In genomic region chr1:148366136-148366753, GRCh38 we compare ENCODE assay signal across 7 cellular contexts.
A peak's percentile ranks its signal among the peaks of the same experiment; 100 is the strongest.
DNase-seq lines count a peak whose midpoint lies in the region; ATAC-seq, FAIRE-seq and TF ChIP-seq lines count a peak whose summit lies in the region.
"Not testable (repeated sequence)": the region's sequence is repeated elsewhere in the genome, so short reads cannot be mapped to it uniquely, and the experiment has no call there.

No MANE protein-coding gene starts in this region.

- not testable (repeated sequence) for TF ChIP-seq RAD21 in K562 (CRISPR knock-in tag; conservative IDR thresholded peaks at IDR 0.05 in 1 of 2, IDR thresholded peaks at IDR 0.05 in 1 of 2)

- POLR2A ChIA-PET in HEK293 (lab: Yijun Ruan, JAX) (interaction anchor here (1.0 kb wide), 1 partner anchor 103 kb away, joined by 3 read pairs; no protein-coding TSS in a partner anchor), K562 (lab: Yijun Ruan, JAX) (interaction anchor here (0.6 kb wide), 1 partner anchor 96 kb away, joined by 3 read pairs; no protein-coding TSS in a partner anchor)
- POLR2A ChIA-PET in PC-3 (lab: Charles Lee; ENCODE audit: unreplicated experiment) = not testable (repeated sequence)
- POLR2A ChIA-PET in activated CD4-positive, alpha-beta memory T cell treated with anti-CD3 and anti-CD28 coated beads for 36 hours (lab: Charles Lee) = interaction anchor here (1.1 to 1.7 kb wide), 3 partner anchors 32 to 157 kb away, joined by 3 to 4 read pairs (median 3); no protein-coding TSS in a partner anchor

- intact Hi-C loops in PC-3 (cut with micrococcal nuclease); activated CD4-positive, alpha-beta memory T cell treated with anti-CD3 and anti-CD28 coated beads for 36 hours (cut with micrococcal nuclease); K562 (cut with micrococcal nuclease); esophagus squamous epithelium (cut with DNase I): not testable (repeated sequence)

- not testable (repeated sequence) for H3K4me3 ChIP-seq in HEK293 (ENCODE audit: low read depth, low read length); PC-3 (ENCODE audit: low read length); K562; esophagus squamous epithelium

- H3K36me3 Mint-ChIP-seq in activated CD4-positive, alpha-beta memory T cell treated with anti-CD3 and anti-CD28 coated beads for 36 hours; activated T-cell treated with anti-CD3 and anti-CD28 coated beads, Interleukin-2, amount 50 U/mL, for 24 hours (ENCODE audit: low read depth): not testable (repeated sequence)

- TF ChIP-seq EP300 in K562 (IDR thresholded peaks at IDR 0.05; ENCODE audit: low read length) = not testable (repeated sequence)

- H3K9me1 ChIP-seq in K562 (ENCODE audit: control insufficient read depth, insufficient read depth, low read length) = not testable (repeated sequence)

- H3F3A ChIP-seq in PC-3 (ENCODE audit: low read length, unreplicated experiment) = not testable (repeated sequence)

- CTCF ChIA-PET in HEK293 (lab: Yijun Ruan, JAX) = interaction anchor here (1.0 kb wide), 1 partner anchor 17 kb away, joined by 3 read pairs; no protein-coding TSS in a partner anchor
- CTCF ChIA-PET in PC-3 (lab: Charles Lee); activated CD4-positive, alpha-beta memory T cell treated with anti-CD3 and anti-CD28 coated beads for 36 hours (lab: Charles Lee); K562 (lab: Yijun Ruan, JAX; ENCODE audit: low intra/inter-chr PET ratio): not testable (repeated sequence)

- not testable (repeated sequence) for FAIRE-seq in K562 (lab: Jason Lieb, UNC)

- in situ Hi-C loops in K562 (cut with MboI) = loop anchor here (25.0 kb wide), 2 partner anchors 171 to 396 kb away; no protein-coding TSS in a partner anchor

- not testable (repeated sequence) for H3K9me3 Mint-ChIP-seq in activated CD4-positive, alpha-beta memory T cell treated with anti-CD3 and anti-CD28 coated beads for 36 hours; activated T-cell treated with anti-CD3 and anti-CD28 coated beads, Interleukin-2, amount 50 U/mL, for 24 hours

- ATAC-seq in PC-3, K562: not testable (repeated sequence)

- peaks cover 56% of the 10 kb centered on the region for H3K4me1 Mint-ChIP-seq in activated CD4-positive, alpha-beta memory T cell treated with anti-CD3 and anti-CD28 coated beads for 36 hours (ENCODE audit: low read depth)
- peaks cover 71% of the 10 kb centered on the region for H3K4me1 Mint-ChIP-seq in activated T-cell treated with anti-CD3 and anti-CD28 coated beads, Interleukin-2, amount 50 U/mL, for 24 hours (ENCODE audit: low read depth)

- not testable (repeated sequence) for H3K9me3 ChIP-seq in HEK293 (ENCODE audit: control insufficient read depth, insufficient read depth, low read depth, low read length); PC-3 (ENCODE audit: low read length); K562 (replicated peaks; ENCODE audit: control insufficient read depth, insufficient read depth, low read depth, low read length); esophagus squamous epithelium

- WGBS in K562 (ENCODE audit: insufficient coverage, low coverage, missing lambda C conversion rate) = 25% methylated on average over 5 of the region's 5 CpGs
- WGBS in esophagus squamous epithelium, 2 donors = 45 to 50% methylated on average over 5 of the region's 5 CpGs

- H3K36me3 ChIP-seq in HEK293 (ENCODE audit: control insufficient read depth in 2 of 2, insufficient read depth in 1 of 2, low read length in 2 of 2); PC-3 (ENCODE audit: low read depth, low read length); K562 (ENCODE audit: control insufficient read depth, insufficient read depth, low read length); esophagus squamous epithelium: not testable (repeated sequence)

- not testable (repeated sequence) for H3K9me2 ChIP-seq in PC-3 (replicated peaks; ENCODE audit: low read length)

- not testable (repeated sequence) for H3K4me3 Mint-ChIP-seq in activated CD4-positive, alpha-beta memory T cell treated with anti-CD3 and anti-CD28 coated beads for 36 hours; activated T-cell treated with anti-CD3 and anti-CD28 coated beads, Interleukin-2, amount 50 U/mL, for 24 hours

- H3K79me2 ChIP-seq in PC-3 (ENCODE audit: low read length); K562 (ENCODE audit: control insufficient read depth, insufficient read depth, low read length): not testable (repeated sequence)

- peak overlapping the region; percentile 34 for H3K27ac Mint-ChIP-seq in activated CD4-positive, alpha-beta memory T cell treated with anti-CD3 and anti-CD28 coated beads for 36 hours
- H3K27ac Mint-ChIP-seq in activated T-cell treated with anti-CD3 and anti-CD28 coated beads, Interleukin-2, amount 50 U/mL, for 24 hours = peak overlapping the region; percentile 52

- not testable (repeated sequence) for TF ChIP-seq POLR2A in K562 (conservative IDR thresholded peaks at IDR 0.05); esophagus squamous epithelium (IDR thresholded peaks at IDR 0.05)

- not testable (repeated sequence) for H3K27me3 ChIP-seq in PC-3 (ENCODE audit: low read length); K562 (ENCODE audit: control insufficient read depth in 2 of 2, insufficient read depth in 2 of 2, low read length in 2 of 2)
- H3K27me3 ChIP-seq in esophagus squamous epithelium = peaks cover 0 to 19% (median 0%) of the 10 kb centered on the region in 4 donors

- not testable (repeated sequence) for H3K4me1 ChIP-seq in HEK293 (ENCODE audit: control insufficient read depth, insufficient read depth, low read length); K562 (replicated peaks in 1 of 2; ENCODE audit: control insufficient read depth in 2 of 2, insufficient read depth in 2 of 2, low read length in 2 of 2)
- H3K4me1 ChIP-seq in PC-3 (ENCODE audit: insufficient read depth, low read length) (peaks cover 20% of the 10 kb centered on the region), esophagus squamous epithelium (peaks cover 14 to 50% (median 16%) of the 10 kb centered on the region in 3 donors)

- H3K4me2 ChIP-seq in PC-3 (ENCODE audit: low read length); K562 (ENCODE audit: insufficient read depth, low read length): not testable (repeated sequence)

- H2AFZ ChIP-seq in PC-3 (ENCODE audit: low read length); K562 (ENCODE audit: low read depth, low read length): not testable (repeated sequence)

- not testable (repeated sequence) for H3K9ac ChIP-seq in PC-3 (ENCODE audit: low read length); K562 (ENCODE audit: insufficient read depth in 1 of 2, low read depth in 2 of 2, low read length in 2 of 2)

- not testable (repeated sequence) for H3K27me3 Mint-ChIP-seq in activated CD4-positive, alpha-beta memory T cell treated with anti-CD3 and anti-CD28 coated beads for 36 hours; activated T-cell treated with anti-CD3 and anti-CD28 coated beads, Interleukin-2, amount 50 U/mL, for 24 hours

- TF ChIP-seq CTCF in HEK293 (tag by site-specific recombination; IDR thresholded peaks at IDR 0.05); PC-3 (conservative IDR thresholded peaks at IDR 0.05; ENCODE audit: low read depth, low read length); K562 (IDR thresholded peaks at IDR 0.05 in 2 of 3, conservative IDR thresholded peaks at IDR 0.05 in 1 of 3; ENCODE audit: insufficient read depth in 2 of 3, low read depth in 1 of 3, low read length in 3 of 3); esophagus squamous epithelium (IDR thresholded peaks at IDR 0.05): not testable (repeated sequence)

- H4K20me1 ChIP-seq in PC-3 (ENCODE audit: low read length); K562 (replicated peaks; ENCODE audit: control insufficient read depth, insufficient read depth, low read length): not testable (repeated sequence)

- BruUV-seq in PC-3 (replicated peaks; lab: Mats Ljungman, UMichigan); K562 (replicated peaks; lab: Mats Ljungman, UMichigan): not testable (repeated sequence)

- DNase-seq in PC-3 = peak; percentile 38
- DNase-seq in activated CD4-positive, alpha-beta memory T cell treated with anti-CD3 and anti-CD28 coated beads for 36 hours = peak; percentile 24
- DNase-seq in activated T-cell treated with anti-CD3 and anti-CD28 coated beads, Interleukin-2, amount 50 U/mL, for 24 hours; K562 (ENCODE audit: extremely low read depth in 1 of 4, low spot score in 3 of 4); epithelial cell of prostate (ENCODE audit: low read depth, low spot score); esophagus squamous epithelium (lab: John Stamatoyannopoulos, UW): not testable (repeated sequence)

- not testable (repeated sequence) for H3K27ac ChIP-seq in HEK293 (ENCODE audit: extremely low read depth, low read depth, low read length); PC-3 (ENCODE audit: low read length); K562 (ENCODE audit: extremely low read depth, low read depth, low read length)
- H3K27ac ChIP-seq in epithelial cell of prostate = peak overlapping the region; percentile 54
- peak overlapping the region in 3 of 4 donors; percentile 40 to 67 (median 48) for H3K27ac ChIP-seq in esophagus squamous epithelium

TF ChIP-seq in K562, 482 proteins besides CTCF, POLR2A, EP300 and RAD21:
- peak; percentile 11; the same call in 1 of the 2 replicates for TF ChIP-seq ATF3 (IDR thresholded peaks at IDR 0.05)
- TF ChIP-seq ATF3 (CRISPR knock-in tag; conservative IDR thresholded peaks at IDR 0.05) = not testable (repeated sequence)
